In the genomic region with DNA sequence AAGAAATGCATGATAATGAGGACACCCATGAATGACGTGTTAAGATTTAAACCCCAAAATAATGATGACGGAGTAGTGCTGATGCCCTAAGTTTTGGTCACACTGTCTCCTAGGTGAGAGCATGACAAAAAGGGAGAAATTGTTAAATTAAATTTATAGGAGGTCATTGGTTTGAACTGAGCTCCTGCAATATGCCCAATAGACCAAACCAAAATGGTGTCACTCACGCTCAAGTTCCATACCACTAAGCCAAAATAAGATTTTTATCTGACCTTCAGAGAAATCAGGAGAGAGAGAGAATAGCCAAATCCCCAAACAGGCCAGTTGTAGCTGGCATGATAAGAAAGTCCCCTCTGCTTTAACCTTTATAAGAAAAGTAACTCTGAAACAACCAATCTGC, we compare ENCODE assay signal across 20 cellular contexts. TPM values are rescaled to one million over a fixed set of nuclear protein-coding genes. Genes with fewer than 3 reads are reported as not detected.
DNase-seq lines count a peak whose midpoint lies in the region; ATAC-seq and TF ChIP-seq lines count a peak whose summit lies in the region.
"Had no signal": no experiment of that assay in that cellular context is flagged by ENCODE, and none has a peak within 500 bp of the region (broad histone marks: within the 10 kb centered on the region; RNA-seq: fewer than 3 reads in every experiment).

No MANE protein-coding gene starts in this region.

- TF ChIP-seq POLR2A in heart left ventricle (IDR thresholded peaks at IDR 0.05) = no peak

- H3K4me1 Mint-ChIP-seq in WTC11 (peaks cover 72% of the 10 kb centered on the region), glutamatergic neuron (ENCODE audit: low read depth, unreplicated experiment) (peaks cover 65% of the 10 kb centered on the region)
- H3K4me1 Mint-ChIP-seq in stimulated activated naive B cell treated with anti-CD40 and anti-IgM and Interleukin-4, amounts not matched to agents 10 μg/mL and 1 μg/mL and 100 μg/mL, for 72 hours = peaks cover 61 to 97% of the 10 kb centered on the region in 2 donors

- H3K4me1 ChIP-seq in cardiac muscle cell (ENCODE audit: low read depth) (peaks cover 20% of the 10 kb centered on the region), heart left ventricle (peaks cover 11 to 93% (median 72%) of the 10 kb centered on the region in 12 donors)

- no peak overlapping the region for H3K4me3 Mint-ChIP-seq in WTC11
- H3K4me3 Mint-ChIP-seq in glutamatergic neuron (ENCODE audit: unreplicated experiment) = peak overlapping the region; percentile 10
- no peak overlapping the region for H3K4me3 Mint-ChIP-seq in stimulated activated naive B cell treated with anti-CD40 and anti-IgM and Interleukin-4, amounts not matched to agents 10 μg/mL and 1 μg/mL and 100 μg/mL, for 72 hours

- POLR2A ChIA-PET in WTC11 (lab: Charles Lee) = no interaction called here

- peak overlapping the region; percentile 66 for H3K27ac ChIP-seq in cardiac muscle cell
- peak overlapping the region in 1 of 12 donors; percentile 43 for H3K27ac ChIP-seq in heart left ventricle
- H3K27ac ChIP-seq: BLaER1, GM23248 had no signal

- DNase-seq in cardiac muscle cell (ENCODE audit: low read depth in 1 of 2, low spot score in 1 of 2) (no peak), heart left ventricle (no peak), WTC11 (ENCODE audit: low spot score) (no peak), glutamatergic neuron (no peak), retina (no peak)
- no peak for DNase-seq in stimulated activated naive B cell treated with anti-CD40 and anti-IgM and Interleukin-4, amounts not matched to agents 10 μg/mL and 1 μg/mL and 100 μg/mL, for 72 hours
- DNase-seq: DMS 273 treated with DMSO at 0.1 percent for 48 hours, GF-D8, GM23248, IMR-90, Kasumi-1, MM.1S, NCI-H1092 treated with DMSO at 0.1 percent for 48 hours, NCI-H1694, NCI-H2227 treated with DMSO at 0.1 percent for 48 hours, NCI-H524 had no signal

- H3K27me3 ChIP-seq in cardiac muscle cell (no peaks in the 10 kb centered on the region), heart left ventricle (no peaks in the 10 kb centered on the region)
- H3K27me3 ChIP-seq: BLaER1 had no signal

- H3K27me3 Mint-ChIP-seq in WTC11 (ENCODE audit: low read depth) (no peaks in the 10 kb centered on the region), glutamatergic neuron (ENCODE audit: unreplicated experiment) (peaks cover 7% of the 10 kb centered on the region)
- no peaks in the 10 kb centered on the region for H3K27me3 Mint-ChIP-seq in stimulated activated naive B cell treated with anti-CD40 and anti-IgM and Interleukin-4, amounts not matched to agents 10 μg/mL and 1 μg/mL and 100 μg/mL, for 72 hours

- H3K27ac Mint-ChIP-seq in WTC11 (peak overlapping the region; percentile 64), glutamatergic neuron (ENCODE audit: unreplicated experiment) (peak overlapping the region; percentile 18)
- H3K27ac Mint-ChIP-seq in stimulated activated naive B cell treated with anti-CD40 and anti-IgM and Interleukin-4, amounts not matched to agents 10 μg/mL and 1 μg/mL and 100 μg/mL, for 72 hours = peak overlapping the region; percentile 15

- ATAC-seq in heart left ventricle = no peak
- ATAC-seq in WTC11 = no peak
- no peak for ATAC-seq in stimulated activated naive B cell treated with anti-CD40 and anti-IgM and Interleukin-4, amounts not matched to agents 10 μg/mL and 1 μg/mL and 100 μg/mL, for 72 hours (replicated peaks)
- no peak for ATAC-seq in HG03280 (IDR thresholded peaks at IDR 0.05; ENCODE audit: unreplicated experiment)
- no peak for ATAC-seq in HG02970 (IDR thresholded peaks at IDR 0.05; ENCODE audit: low FRiP score, unreplicated experiment)
- ATAC-seq: HCT116 had no signal

- H3K9me3 ChIP-seq in cardiac muscle cell (ENCODE audit: low read depth) = no peaks in the 10 kb centered on the region
- H3K9me3 ChIP-seq in heart left ventricle = no peaks in the 10 kb centered on the region
- H3K9me3 ChIP-seq: BLaER1 had no signal

- H3K36me3 Mint-ChIP-seq in WTC11 (0 out of 2 replicates have a peak, but pooled peaks cover 3% of the 10 kb centered on the region), glutamatergic neuron (ENCODE audit: unreplicated experiment) (no peaks in the 10 kb centered on the region)
- peaks cover 30 to 46% of the 10 kb centered on the region in 2 donors for H3K36me3 Mint-ChIP-seq in stimulated activated naive B cell treated with anti-CD40 and anti-IgM and Interleukin-4, amounts not matched to agents 10 μg/mL and 1 μg/mL and 100 μg/mL, for 72 hours

- intact Hi-C loops in heart left ventricle (cut with DNase I) = loop anchor here in 1 of 10 donors (2.0 kb wide), 1 partner anchor 14 kb away; no protein-coding TSS in a partner anchor

- CTCF ChIA-PET in WTC11 (lab: Charles Lee) = interaction anchor here (1.0 kb wide), 1 partner anchor 33 kb away, joined by 3 read pairs; no protein-coding TSS in a partner anchor

- WGBS in heart left ventricle, 4 donors = 90 to 93% (median 92%) methylated on average over 3 of the region's 3 CpGs

- no peak overlapping the region for H3K4me3 ChIP-seq in cardiac muscle cell
- no peak overlapping the region for H3K4me3 ChIP-seq in heart left ventricle
- H3K4me3 ChIP-seq: BLaER1, GM23248 had no signal

- no peaks in the 10 kb centered on the region for H3K9me3 Mint-ChIP-seq in WTC11
- peaks cover 3% of the 10 kb centered on the region for H3K9me3 Mint-ChIP-seq in glutamatergic neuron (ENCODE audit: unreplicated experiment)
- H3K9me3 Mint-ChIP-seq in stimulated activated naive B cell treated with anti-CD40 and anti-IgM and Interleukin-4, amounts not matched to agents 10 μg/mL and 1 μg/mL and 100 μg/mL, for 72 hours = no peaks in the 10 kb centered on the region

- no peak for TF ChIP-seq CTCF in cardiac muscle cell (IDR thresholded peaks at IDR 0.05; ENCODE audit: low read depth, low read length)
- no peak for TF ChIP-seq CTCF in heart left ventricle (IDR thresholded peaks at IDR 0.05)
- no peak for TF ChIP-seq CTCF in WTC11 (IDR thresholded peaks at IDR 0.05)
- TF ChIP-seq CTCF in glutamatergic neuron (IDR thresholded peaks at IDR 0.05; ENCODE audit: partially characterized antibody, unreplicated experiment) = no peak

- H3K36me3 ChIP-seq in cardiac muscle cell (no peaks in the 10 kb centered on the region), heart left ventricle (no peaks in the 10 kb centered on the region)

TF ChIP-seq in WTC11, 78 proteins besides CTCF, POLR2A, EP300 and RAD21:
- TF ChIP-seq, protein P1, sequence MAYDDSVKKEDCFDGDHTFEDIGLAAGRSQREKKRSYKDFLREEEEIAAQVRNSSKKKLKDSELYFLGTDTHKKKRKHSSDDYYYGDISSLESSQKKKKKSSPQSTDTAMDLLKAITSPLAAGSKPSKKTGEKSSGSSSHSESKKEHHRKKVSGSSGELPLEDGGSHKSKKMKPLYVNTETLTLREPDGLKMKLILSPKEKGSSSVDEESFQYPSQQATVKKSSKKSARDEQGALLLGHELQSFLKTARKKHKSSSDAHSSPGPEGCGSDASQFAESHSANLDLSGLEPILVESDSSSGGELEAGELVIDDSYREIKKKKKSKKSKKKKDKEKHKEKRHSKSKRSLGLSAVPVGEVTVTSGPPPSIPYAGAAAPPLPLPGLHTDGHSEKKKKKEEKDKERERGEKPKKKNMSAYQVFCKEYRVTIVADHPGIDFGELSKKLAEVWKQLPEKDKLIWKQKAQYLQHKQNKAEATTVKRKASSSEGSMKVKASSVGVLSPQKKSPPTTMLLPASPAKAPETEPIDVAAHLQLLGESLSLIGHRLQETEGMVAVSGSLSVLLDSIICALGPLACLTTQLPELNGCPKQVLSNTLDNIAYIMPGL (CRISPR knock-in tag; IDR thresholded peaks at IDR 0.05) = no peak
- TF ChIP-seq, protein P2, sequence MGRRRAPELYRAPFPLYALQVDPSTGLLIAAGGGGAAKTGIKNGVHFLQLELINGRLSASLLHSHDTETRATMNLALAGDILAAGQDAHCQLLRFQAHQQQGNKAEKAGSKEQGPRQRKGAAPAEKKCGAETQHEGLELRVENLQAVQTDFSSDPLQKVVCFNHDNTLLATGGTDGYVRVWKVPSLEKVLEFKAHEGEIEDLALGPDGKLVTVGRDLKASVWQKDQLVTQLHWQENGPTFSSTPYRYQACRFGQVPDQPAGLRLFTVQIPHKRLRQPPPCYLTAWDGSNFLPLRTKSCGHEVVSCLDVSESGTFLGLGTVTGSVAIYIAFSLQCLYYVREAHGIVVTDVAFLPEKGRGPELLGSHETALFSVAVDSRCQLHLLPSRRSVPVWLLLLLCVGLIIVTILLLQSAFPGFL (CRISPR knock-in tag; IDR thresholded peaks at IDR 0.05; ENCODE audit: borderline replicate concordance) = no peak
- no peak for TF ChIP-seq NR1H2 (CRISPR knock-in tag; IDR thresholded peaks at IDR 0.05)
- no peak for TF ChIP-seq ZNF232 (CRISPR knock-in tag; IDR thresholded peaks at IDR 0.05)
- TF ChIP-seq TP53 (CRISPR knock-in tag; IDR thresholded peaks at IDR 0.05) = no peak
- TF ChIP-seq FOXK1 (CRISPR knock-in tag; IDR thresholded peaks at IDR 0.05) = no peak
- TF ChIP-seq, protein P3, sequence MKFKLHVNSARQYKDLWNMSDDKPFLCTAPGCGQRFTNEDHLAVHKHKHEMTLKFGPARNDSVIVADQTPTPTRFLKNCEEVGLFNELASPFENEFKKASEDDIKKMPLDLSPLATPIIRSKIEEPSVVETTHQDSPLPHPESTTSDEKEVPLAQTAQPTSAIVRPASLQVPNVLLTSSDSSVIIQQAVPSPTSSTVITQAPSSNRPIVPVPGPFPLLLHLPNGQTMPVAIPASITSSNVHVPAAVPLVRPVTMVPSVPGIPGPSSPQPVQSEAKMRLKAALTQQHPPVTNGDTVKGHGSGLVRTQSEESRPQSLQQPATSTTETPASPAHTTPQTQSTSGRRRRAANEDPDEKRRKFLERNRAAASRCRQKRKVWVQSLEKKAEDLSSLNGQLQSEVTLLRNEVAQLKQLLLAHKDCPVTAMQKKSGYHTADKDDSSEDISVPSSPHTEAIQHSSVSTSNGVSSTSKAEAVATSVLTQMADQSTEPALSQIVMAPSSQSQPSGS (CRISPR knock-in tag; IDR thresholded peaks at IDR 0.05; ENCODE audit: borderline replicate concordance, low read depth) = no peak
- TF ChIP-seq, protein P4, sequence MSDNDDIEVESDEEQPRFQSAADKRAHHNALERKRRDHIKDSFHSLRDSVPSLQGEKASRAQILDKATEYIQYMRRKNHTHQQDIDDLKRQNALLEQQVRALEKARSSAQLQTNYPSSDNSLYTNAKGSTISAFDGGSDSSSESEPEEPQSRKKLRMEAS (CRISPR knock-in tag; IDR thresholded peaks at IDR 0.05) = no peak
- no peak for TF ChIP-seq GRHL2 (CRISPR knock-in tag; IDR thresholded peaks at IDR 0.05; ENCODE audit: insufficient replicate concordance, severe bottlenecking)
- no peak for TF ChIP-seq MXD4 (CRISPR knock-in tag; IDR thresholded peaks at IDR 0.05; ENCODE audit: borderline replicate concordance)
- TF ChIP-seq JAZF1 (CRISPR knock-in tag; IDR thresholded peaks at IDR 0.05) = no peak

RNA-seq across cellular contexts. Expression of a gene that starts 46.7 kb away (rescaled TPM):
- 37.3 and 42.1 TPM in 2 replicates for total RNA-seq in cardiac muscle cell
- 49.5 and 51.1 TPM in 2 replicates for polyA plus RNA-seq in cardiac muscle cell
- 100 to 1,000 TPM in 7 of 9 donors, 10 to 100 TPM in 2; 81.9 to 161 (median 116) TPM for total RNA-seq in heart left ventricle
- polyA plus RNA-seq in heart left ventricle = 100 to 1,000 TPM in 1 of 2 donors, 10 to 100 TPM in 1; 50.6 to 114 TPM
- 57.9 to 66.2 TPM (median 65.7 TPM) in 3 replicates for total RNA-seq in WTC11 (2021)
- 319 TPM for total RNA-seq in glutamatergic neuron (ENCODE audit: unreplicated experiment)
